19 cellular contexts compared by ENCODE assay signal in the genomic region with DNA sequence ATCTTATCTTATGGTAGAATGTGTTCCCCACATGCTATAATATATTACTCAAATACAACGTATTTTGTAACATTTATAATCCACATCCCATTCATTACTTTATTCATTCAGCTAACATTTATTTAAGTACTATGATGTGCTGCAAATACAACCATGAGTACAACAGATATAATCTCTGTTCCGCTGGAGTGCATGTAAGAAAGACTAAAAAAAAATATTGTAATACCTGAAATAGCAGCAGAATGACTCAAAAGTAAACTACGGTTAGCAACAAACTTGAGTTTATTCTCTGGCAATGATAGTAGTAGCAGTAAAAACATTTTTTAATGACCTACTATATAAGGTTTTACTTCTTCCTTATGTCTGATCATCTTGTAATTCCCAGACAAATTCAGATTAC.
"Had no signal": no experiment of that assay in that cellular context is flagged by ENCODE, and none has a peak within 500 bp of the region (broad histone marks: within the 10 kb centered on the region; RNA-seq: fewer than 3 reads in every experiment).

No MANE protein-coding gene starts in this region.

- ATAC-seq: heart left ventricle; naive thymus-derived CD4-positive, alpha-beta T cell had no signal

- H3K4me1 Mint-ChIP-seq: naive thymus-derived CD4-positive, alpha-beta T cell; nephron progenitor cell had no signal

- H3K4me3 ChIP-seq: dorsolateral prefrontal cortex, heart left ventricle, right atrium auricular region, sigmoid colon, suprapubic skin, thyroid gland, upper lobe of left lung, uterus had no signal

- H3K36me3 ChIP-seq: heart left ventricle, neutrophil, right atrium auricular region, sigmoid colon, suprapubic skin, thyroid gland, upper lobe of left lung, uterus had no signal

- H3K27me3 ChIP-seq: dorsolateral prefrontal cortex, heart left ventricle, neutrophil, right atrium auricular region, sigmoid colon, suprapubic skin, thyroid gland, upper lobe of left lung, uterus had no signal

- H3K9me3 ChIP-seq: heart left ventricle, neutrophil, right atrium auricular region, sigmoid colon, suprapubic skin, thyroid gland, upper lobe of left lung, uterus had no signal

- H3K27ac Mint-ChIP-seq: naive thymus-derived CD4-positive, alpha-beta T cell; nephron progenitor cell had no signal

- H3K4me3 Mint-ChIP-seq: naive thymus-derived CD4-positive, alpha-beta T cell; nephron progenitor cell had no signal

- H3K36me3 Mint-ChIP-seq: naive thymus-derived CD4-positive, alpha-beta T cell had no signal

- DNase-seq: cortex of kidney; dorsolateral prefrontal cortex; effector CD8-positive, alpha-beta T cell; heart left ventricle; hippocampal formation; kidney glomerular epithelial cell; naive thymus-derived CD4-positive, alpha-beta T cell; nephron progenitor cell; sigmoid colon; small intestine; stimulated activated CD4-positive, alpha-beta T cell treated with anti-CD3 and anti-CD28 coated beads, Interleukin-12 subunit alpha, Interleukin-12 subunit beta, amount 100 ng/mL, for 4 hours; stimulated activated CD4-positive, alpha-beta T cell treated with anti-CD3 and anti-CD28 coated beads, Interleukin-2, amount 100 ng/mL, for 48 hours; stimulated activated naive CD4-positive, alpha-beta T cell treated with Interleukin-2 at 50 U/mL for 16 hours; thyroid gland; upper lobe of left lung; uterus had no signal

- H3K27ac ChIP-seq: dorsolateral prefrontal cortex, heart left ventricle, neutrophil, right atrium auricular region, sigmoid colon, suprapubic skin, thyroid gland, upper lobe of left lung, uterus had no signal

- H3K4me1 ChIP-seq: heart left ventricle, right atrium auricular region, sigmoid colon, suprapubic skin, thyroid gland, upper lobe of left lung, uterus had no signal

- H3K27me3 Mint-ChIP-seq: naive thymus-derived CD4-positive, alpha-beta T cell had no signal
